1 cellular context compared by ENCODE assay signal in the genomic region with DNA sequence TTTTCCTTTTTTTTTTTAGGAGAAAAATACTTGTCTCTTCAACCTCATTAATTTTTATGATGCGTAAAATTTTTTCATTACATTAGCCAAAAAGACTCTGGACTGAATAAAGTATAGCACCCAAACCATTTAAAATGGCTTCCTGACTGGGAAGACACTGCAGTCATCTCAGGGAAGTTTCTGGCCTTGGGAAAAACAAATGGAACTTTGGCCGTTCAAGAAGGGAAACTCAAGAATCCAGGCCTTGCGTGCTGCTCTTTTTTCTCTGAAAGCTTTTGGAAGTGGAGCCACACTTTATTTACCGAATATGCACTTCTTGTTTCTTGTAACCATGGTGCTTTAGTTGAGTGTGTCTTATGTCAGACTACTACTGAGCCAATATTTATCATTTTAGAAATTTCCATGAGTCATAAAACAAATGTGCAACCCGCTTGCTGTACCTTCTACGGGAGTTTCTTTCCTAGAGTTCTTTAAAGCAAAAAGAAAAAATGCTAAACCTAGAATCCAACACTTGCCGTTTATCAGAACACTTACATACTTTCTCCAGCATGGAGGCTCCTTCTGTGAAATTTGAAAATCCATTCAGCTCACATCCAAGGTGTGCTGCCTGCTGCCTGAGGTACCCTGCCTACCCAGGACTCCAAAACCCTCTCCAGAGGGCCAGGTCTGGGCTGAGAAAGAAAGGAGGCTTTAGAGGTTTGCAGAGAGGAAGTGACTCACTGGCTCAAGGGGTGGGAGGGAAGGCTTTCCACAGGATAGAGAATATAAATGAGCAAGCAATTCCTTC.
TF ChIP-seq lines count a peak whose summit lies in the region.

No MANE protein-coding gene starts in this region.

TF ChIP-seq in K562, 482 proteins besides CTCF, POLR2A, EP300 and RAD21 (continued from another document and continues in another):
- TF ChIP-seq NCOA4 (IDR thresholded peaks at IDR 0.05; ENCODE audit: partially characterized antibody) (no peak), ZNF146 (CRISPR knock-in tag; IDR thresholded peaks at IDR 0.05; ENCODE audit: unreplicated experiment) (no peak), SMARCA4 (IDR thresholded peaks at IDR 0.05) (peak; percentile 74), ARID1B (IDR thresholded peaks at IDR 0.05) (peak; percentile 73), PML (IDR thresholded peaks at IDR 0.05; ENCODE audit: low read length) (no peak), ZNF589 (CRISPR knock-in tag; IDR thresholded peaks at IDR 0.05; ENCODE audit: low read depth) (0 out of 2 replicates have a peak, but pooled peaks have one; percentile 51), DPF2 (IDR thresholded peaks at IDR 0.05) (peak; percentile 75; the same call in 1 of the 2 replicates), NUFIP1 (IDR thresholded peaks at IDR 0.05; ENCODE audit: partially characterized antibody) (no peak), FOSL1 (tag; conservative IDR thresholded peaks at IDR 0.05) (peak; percentile 94), TGIF2 (CRISPR knock-in tag; IDR thresholded peaks at IDR 0.05) (no peak), THRAP3 (IDR thresholded peaks at IDR 0.05; ENCODE audit: borderline replicate concordance) (no peak), SPI1 (IDR thresholded peaks at IDR 0.05; ENCODE audit: borderline replicate concordance, low read depth, low read length) (peak; percentile 94), FOXJ2 (tag; IDR thresholded peaks at IDR 0.05) (peak; percentile 92), CCNT2 (IDR thresholded peaks at IDR 0.05; ENCODE audit: borderline replicate concordance, extremely low read depth, insufficient read length, low read depth, low read length) (no peak), ZNF436 (CRISPR knock-in tag; IDR thresholded peaks at IDR 0.05) (no peak), MAZ (CRISPR knock-in tag; conservative IDR thresholded peaks at IDR 0.05 in 1 of 2, IDR thresholded peaks at IDR 0.05 in 1 of 2) (0 out of 4 replicates have a peak, but pooled peaks of 1 of the 2 experiments have one; percentile 20), ZNF354B (CRISPR knock-in tag; IDR thresholded peaks at IDR 0.05) (no peak), EZH2 (IDR thresholded peaks at IDR 0.05; ENCODE audit: borderline replicate concordance, low read depth, low read length) (no peak), GATA2 (CRISPR knock-in tag; IDR thresholded peaks at IDR 0.05) (no peak), ZFPM2 (CRISPR knock-in tag; IDR thresholded peaks at IDR 0.05) (no peak), BMI1 (IDR thresholded peaks at IDR 0.05; ENCODE audit: low read length) (no peak), ZNF165 (CRISPR knock-in tag; IDR thresholded peaks at IDR 0.05; ENCODE audit: borderline replicate concordance) (no peak), CTBP1 (IDR thresholded peaks at IDR 0.05; ENCODE audit: borderline replicate concordance) (0 out of 2 replicates have a peak, but pooled peaks have one; percentile 16)
- TF ChIP-seq, protein P1, sequence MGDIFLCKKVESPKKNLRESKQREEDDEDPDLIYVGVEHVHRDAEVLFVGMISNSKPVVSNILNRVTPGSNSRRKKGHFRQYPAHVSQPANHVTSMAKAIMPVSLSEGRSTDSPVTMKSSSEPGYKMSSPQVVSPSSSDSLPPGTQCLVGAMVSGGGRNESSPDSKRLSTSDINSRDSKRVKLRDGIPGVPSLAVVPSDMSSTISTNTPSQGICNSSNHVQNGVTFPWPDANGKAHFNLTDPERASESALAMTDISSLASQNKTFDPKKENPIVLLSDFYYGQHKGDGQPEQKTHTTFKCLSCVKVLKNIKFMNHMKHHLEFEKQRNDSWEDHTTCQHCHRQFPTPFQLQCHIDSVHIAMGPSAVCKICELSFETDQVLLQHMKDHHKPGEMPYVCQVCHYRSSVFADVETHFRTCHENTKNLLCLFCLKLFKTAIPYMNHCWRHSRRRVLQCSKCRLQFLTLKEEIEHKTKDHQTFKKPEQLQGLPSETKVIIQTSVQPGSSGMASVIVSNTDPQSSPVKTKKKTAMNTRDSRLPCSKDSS (IDR thresholded peaks at IDR 0.05; ENCODE audit: low read depth, partially characterized antibody): no peak
- TF ChIP-seq, protein P2, sequence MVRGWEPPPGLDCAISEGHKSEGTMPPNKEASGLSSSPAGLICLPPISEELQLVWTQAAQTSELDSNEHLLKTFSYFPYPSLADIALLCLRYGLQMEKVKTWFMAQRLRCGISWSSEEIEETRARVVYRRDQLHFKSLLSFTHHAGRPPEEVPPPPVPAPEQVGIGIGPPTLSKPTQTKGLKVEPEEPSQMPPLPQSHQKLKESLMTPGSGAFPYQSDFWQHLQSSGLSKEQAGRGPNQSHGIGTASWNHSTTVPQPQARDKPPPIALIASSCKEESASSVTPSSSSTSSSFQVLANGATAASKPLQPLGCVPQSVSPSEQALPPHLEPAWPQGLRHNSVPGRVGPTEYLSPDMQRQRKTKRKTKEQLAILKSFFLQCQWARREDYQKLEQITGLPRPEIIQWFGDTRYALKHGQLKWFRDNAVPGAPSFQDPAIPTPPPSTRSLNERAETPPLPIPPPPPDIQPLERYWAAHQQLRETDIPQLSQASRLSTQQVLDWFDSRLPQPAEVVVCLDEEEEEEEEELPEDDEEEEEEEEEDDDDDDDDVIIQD (CRISPR knock-in tag; IDR thresholded peaks at IDR 0.05): no peak
- TF ChIP-seq, protein P3, sequence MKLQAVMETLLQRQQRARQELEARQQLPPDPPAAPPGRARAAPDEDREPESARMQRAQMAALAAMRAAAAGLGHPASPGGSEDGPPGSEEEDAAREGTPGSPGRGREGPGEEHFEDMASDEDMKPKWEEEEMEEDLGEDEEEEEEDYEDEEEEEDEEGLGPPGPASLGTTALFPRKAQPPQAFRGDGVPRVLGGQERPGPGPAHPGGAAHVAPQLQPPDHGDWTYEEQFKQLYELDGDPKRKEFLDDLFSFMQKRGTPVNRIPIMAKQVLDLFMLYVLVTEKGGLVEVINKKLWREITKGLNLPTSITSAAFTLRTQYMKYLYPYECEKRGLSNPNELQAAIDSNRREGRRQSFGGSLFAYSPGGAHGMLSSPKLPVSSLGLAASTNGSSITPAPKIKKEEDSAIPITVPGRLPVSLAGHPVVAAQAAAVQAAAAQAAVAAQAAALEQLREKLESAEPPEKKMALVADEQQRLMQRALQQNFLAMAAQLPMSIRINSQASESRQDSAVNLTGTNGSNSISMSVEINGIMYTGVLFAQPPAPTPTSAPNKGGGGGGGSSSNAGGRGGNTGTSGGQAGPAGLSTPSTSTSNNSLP (IDR thresholded peaks at IDR 0.05; ENCODE audit: borderline replicate concordance, low read depth, low read length): no peak
- TF ChIP-seq, protein P4, sequence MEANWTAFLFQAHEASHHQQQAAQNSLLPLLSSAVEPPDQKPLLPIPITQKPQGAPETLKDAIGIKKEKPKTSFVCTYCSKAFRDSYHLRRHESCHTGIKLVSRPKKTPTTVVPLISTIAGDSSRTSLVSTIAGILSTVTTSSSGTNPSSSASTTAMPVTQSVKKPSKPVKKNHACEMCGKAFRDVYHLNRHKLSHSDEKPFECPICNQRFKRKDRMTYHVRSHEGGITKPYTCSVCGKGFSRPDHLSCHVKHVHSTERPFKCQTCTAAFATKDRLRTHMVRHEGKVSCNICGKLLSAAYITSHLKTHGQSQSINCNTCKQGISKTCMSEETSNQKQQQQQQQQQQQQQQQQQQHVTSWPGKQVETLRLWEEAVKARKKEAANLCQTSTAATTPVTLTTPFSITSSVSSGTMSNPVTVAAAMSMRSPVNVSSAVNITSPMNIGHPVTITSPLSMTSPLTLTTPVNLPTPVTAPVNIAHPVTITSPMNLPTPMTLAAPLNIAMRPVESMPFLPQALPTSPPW (CRISPR knock-in tag; IDR thresholded peaks at IDR 0.05): peak; percentile 31
- TF ChIP-seq, protein P5, sequence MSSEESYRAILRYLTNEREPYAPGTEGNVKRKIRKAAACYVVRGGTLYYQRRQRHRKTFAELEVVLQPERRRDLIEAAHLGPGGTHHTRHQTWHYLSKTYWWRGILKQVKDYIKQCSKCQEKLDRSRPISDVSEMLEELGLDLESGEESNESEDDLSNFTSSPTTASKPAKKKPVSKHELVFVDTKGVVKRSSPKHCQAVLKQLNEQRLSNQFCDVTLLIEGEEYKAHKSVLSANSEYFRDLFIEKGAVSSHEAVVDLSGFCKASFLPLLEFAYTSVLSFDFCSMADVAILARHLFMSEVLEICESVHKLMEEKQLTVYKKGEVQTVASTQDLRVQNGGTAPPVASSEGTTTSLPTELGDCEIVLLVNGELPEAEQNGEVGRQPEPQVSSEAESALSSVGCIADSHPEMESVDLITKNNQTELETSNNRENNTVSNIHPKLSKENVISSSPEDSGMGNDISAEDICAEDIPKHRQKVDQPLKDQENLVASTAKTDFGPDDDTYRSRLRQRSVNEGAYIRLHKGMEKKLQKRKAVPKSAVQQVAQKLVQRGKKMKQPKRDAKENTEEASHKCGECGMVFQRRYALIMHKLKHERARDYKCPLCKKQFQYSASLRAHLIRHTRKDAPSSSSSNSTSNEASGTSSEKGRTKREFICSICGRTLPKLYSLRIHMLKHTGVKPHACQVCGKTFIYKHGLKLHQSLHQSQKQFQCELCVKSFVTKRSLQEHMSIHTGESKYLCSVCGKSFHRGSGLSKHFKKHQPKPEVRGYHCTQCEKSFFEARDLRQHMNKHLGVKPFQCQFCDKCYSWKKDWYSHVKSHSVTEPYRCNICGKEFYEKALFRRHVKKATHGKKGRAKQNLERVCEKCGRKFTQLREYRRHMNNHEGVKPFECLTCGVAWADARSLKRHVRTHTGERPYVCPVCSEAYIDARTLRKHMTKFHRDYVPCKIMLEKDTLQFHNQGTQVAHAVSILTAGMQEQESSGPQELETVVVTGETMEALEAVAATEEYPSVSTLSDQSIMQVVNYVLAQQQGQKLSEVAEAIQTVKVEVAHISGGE (CRISPR knock-in tag; IDR thresholded peaks at IDR 0.05): no peak
- TF ChIP-seq, protein P6, sequence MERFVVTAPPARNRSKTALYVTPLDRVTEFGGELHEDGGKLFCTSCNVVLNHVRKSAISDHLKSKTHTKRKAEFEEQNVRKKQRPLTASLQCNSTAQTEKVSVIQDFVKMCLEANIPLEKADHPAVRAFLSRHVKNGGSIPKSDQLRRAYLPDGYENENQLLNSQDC (CRISPR knock-in tag; IDR thresholded peaks at IDR 0.05): no peak
- TF ChIP-seq, protein P7, sequence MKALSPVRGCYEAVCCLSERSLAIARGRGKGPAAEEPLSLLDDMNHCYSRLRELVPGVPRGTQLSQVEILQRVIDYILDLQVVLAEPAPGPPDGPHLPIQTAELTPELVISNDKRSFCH (CRISPR knock-in tag; IDR thresholded peaks at IDR 0.05): no peak
- TF ChIP-seq, protein P7 (tag; IDR thresholded peaks at IDR 0.05): 0 out of 2 replicates have a peak, but pooled peaks have one; percentile 59
- TF ChIP-seq, protein P8, sequence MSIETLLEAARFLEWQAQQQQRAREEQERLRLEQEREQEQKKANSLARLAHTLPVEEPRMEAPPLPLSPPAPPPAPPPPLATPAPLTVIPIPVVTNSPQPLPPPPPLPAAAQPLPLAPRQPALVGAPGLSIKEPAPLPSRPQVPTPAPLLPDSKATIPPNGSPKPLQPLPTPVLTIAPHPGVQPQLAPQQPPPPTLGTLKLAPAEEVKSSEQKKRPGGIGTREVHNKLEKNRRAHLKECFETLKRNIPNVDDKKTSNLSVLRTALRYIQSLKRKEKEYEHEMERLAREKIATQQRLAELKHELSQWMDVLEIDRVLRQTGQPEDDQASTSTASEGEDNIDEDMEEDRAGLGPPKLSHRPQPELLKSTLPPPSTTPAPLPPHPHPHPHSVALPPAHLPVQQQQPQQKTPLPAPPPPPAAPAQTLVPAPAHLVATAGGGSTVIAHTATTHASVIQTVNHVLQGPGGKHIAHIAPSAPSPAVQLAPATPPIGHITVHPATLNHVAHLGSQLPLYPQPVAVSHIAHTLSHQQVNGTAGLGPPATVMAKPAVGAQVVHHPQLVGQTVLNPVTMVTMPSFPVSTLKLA (conservative IDR thresholded peaks at IDR 0.05): no peak
- TF ChIP-seq, protein P9, sequence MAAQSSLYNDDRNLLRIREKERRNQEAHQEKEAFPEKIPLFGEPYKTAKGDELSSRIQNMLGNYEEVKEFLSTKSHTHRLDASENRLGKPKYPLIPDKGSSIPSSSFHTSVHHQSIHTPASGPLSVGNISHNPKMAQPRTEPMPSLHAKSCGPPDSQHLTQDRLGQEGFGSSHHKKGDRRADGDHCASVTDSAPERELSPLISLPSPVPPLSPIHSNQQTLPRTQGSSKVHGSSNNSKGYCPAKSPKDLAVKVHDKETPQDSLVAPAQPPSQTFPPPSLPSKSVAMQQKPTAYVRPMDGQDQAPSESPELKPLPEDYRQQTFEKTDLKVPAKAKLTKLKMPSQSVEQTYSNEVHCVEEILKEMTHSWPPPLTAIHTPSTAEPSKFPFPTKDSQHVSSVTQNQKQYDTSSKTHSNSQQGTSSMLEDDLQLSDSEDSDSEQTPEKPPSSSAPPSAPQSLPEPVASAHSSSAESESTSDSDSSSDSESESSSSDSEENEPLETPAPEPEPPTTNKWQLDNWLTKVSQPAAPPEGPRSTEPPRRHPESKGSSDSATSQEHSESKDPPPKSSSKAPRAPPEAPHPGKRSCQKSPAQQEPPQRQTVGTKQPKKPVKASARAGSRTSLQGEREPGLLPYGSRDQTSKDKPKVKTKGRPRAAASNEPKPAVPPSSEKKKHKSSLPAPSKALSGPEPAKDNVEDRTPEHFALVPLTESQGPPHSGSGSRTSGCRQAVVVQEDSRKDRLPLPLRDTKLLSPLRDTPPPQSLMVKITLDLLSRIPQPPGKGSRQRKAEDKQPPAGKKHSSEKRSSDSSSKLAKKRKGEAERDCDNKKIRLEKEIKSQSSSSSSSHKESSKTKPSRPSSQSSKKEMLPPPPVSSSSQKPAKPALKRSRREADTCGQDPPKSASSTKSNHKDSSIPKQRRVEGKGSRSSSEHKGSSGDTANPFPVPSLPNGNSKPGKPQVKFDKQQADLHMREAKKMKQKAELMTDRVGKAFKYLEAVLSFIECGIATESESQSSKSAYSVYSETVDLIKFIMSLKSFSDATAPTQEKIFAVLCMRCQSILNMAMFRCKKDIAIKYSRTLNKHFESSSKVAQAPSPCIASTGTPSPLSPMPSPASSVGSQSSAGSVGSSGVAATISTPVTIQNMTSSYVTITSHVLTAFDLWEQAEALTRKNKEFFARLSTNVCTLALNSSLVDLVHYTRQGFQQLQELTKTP (IDR thresholded peaks at IDR 0.05; ENCODE audit: low read depth in 1 of 2, partially characterized antibody in 2 of 2): no peak
- TF ChIP-seq, protein P10, sequence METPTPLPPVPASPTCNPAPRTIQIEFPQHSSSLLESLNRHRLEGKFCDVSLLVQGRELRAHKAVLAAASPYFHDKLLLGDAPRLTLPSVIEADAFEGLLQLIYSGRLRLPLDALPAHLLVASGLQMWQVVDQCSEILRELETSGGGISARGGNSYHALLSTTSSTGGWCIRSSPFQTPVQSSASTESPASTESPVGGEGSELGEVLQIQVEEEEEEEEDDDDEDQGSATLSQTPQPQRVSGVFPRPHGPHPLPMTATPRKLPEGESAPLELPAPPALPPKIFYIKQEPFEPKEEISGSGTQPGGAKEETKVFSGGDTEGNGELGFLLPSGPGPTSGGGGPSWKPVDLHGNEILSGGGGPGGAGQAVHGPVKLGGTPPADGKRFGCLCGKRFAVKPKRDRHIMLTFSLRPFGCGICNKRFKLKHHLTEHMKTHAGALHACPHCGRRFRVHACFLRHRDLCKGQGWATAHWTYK (CRISPR knock-in tag; IDR thresholded peaks at IDR 0.05): no peak
